Comparison of ENCODE assay signal across 8 cellular contexts in the genomic region with DNA sequence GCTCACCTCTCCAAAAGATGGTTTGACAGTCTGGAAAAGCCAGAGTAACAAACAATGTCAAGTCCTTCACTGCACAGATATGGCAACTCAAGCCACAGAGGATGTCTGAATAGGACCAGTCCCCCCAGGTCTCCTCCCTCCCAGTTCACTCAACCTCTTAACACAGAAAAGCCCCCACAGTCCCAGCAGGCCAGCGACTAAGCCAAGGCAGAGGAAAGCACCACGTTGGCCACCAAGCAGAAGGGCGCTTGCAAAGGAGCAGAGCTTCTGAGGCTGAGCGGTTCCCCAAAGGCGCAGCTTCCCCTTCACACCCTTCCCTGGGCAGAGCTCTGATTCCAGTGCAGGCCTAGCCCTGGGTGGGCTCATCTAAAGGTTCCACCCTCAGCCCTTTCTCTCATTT.
DNase-seq lines count a peak whose midpoint lies in the region; ATAC-seq, FAIRE-seq and TF ChIP-seq lines count a peak whose summit lies in the region.

No MANE protein-coding gene starts in this region.

- peaks cover 0 to 3% (median 0%) of the 10 kb centered on the region in 3 donors for H3K27me3 Mint-ChIP-seq in immature natural killer cell (ENCODE audit: low read depth in 3 of 3)

- H3K4me1 Mint-ChIP-seq in immature natural killer cell: peaks cover 26 to 36% of the 10 kb centered on the region in 2 donors

- H3K36me3 Mint-ChIP-seq in immature natural killer cell: no peaks in the 10 kb centered on the region

- H3K27me3 ChIP-seq in PC-3 (ENCODE audit: low read length): no peaks in the 10 kb centered on the region
- H3K27me3 ChIP-seq in K562 (ENCODE audit: control insufficient read depth in 2 of 2, insufficient read depth in 2 of 2, low read length in 2 of 2): peaks cover 8 to 22% of the 10 kb centered on the region in 2 experiments; a peak in 4 of 5 replicates

- H2AFZ ChIP-seq in PC-3 (ENCODE audit: low read length) (peak overlapping the region; percentile 84), K562 (ENCODE audit: low read depth, low read length) (peak overlapping the region; percentile 86; the same call in 1 of the 2 replicates)

- BruUV-seq in PC-3 (replicated peaks; lab: Mats Ljungman, UMichigan) (TSS peak; percentile 33), K562 (replicated peaks; lab: Mats Ljungman, UMichigan) (no TSS peak)

- CTCF ChIA-PET in PC-3 (lab: Charles Lee) (interaction anchor here (1.5 kb wide), 1 partner anchor 137 kb away, joined by 7 read pairs; no protein-coding TSS in a partner anchor), K562 (lab: Yijun Ruan, JAX; ENCODE audit: low intra/inter-chr PET ratio) (no interaction called here)

- no peak for TF ChIP-seq EP300 in K562 (IDR thresholded peaks at IDR 0.05; ENCODE audit: low read length)

- no peak for FAIRE-seq in K562 (lab: Jason Lieb, UNC)

- WGBS in K562 (ENCODE audit: insufficient coverage, low coverage, missing lambda C conversion rate): 9% methylated on average over 5 of the region's 5 CpGs

- H3K4me2 ChIP-seq in PC-3 (ENCODE audit: low read length) (peak overlapping the region; percentile 82), K562 (ENCODE audit: insufficient read depth, low read length) (0 out of 2 replicates have a peak overlapping the region, but pooled peaks have one; percentile 61)

- H3K9me3 ChIP-seq in PC-3 (ENCODE audit: low read length) (no peaks in the 10 kb centered on the region), K562 (replicated peaks; ENCODE audit: control insufficient read depth, insufficient read depth, low read depth, low read length) (no peaks in the 10 kb centered on the region)

- DNase-seq in SKM-1 (lab: John Stamatoyannopoulos, UW; ENCODE audit: unreplicated experiment) (peak; percentile 23), SKM-1 treated with dmso at 0.1 percent for 144 hours (lab: John Stamatoyannopoulos, UW; ENCODE audit: unreplicated experiment) (no peak), PC-3 (no peak), K562 (ENCODE audit: extremely low read depth in 1 of 4, low spot score in 3 of 4) (no peak), immature natural killer cell (no peak)
- DNase-seq in stimulated activated CD4-positive, alpha-beta T cell treated with anti-CD3 and anti-CD28 coated beads, Interleukin-4, amount 100 ng/mL, for 4 hours: peak; percentile 4 to 6
- no peak for DNase-seq in effector CD4-positive, alpha-beta T cell

- H3K9ac ChIP-seq in PC-3 (ENCODE audit: low read length): peak overlapping the region; percentile 60
- peak overlapping the region; percentile 23 to 91; a peak in 3 of 4 replicates for H3K9ac ChIP-seq in K562 (ENCODE audit: insufficient read depth in 1 of 2, low read depth in 2 of 2, low read length in 2 of 2)

- H4K20me1 ChIP-seq in PC-3 (ENCODE audit: low read length) (no peaks in the 10 kb centered on the region), K562 (replicated peaks; ENCODE audit: control insufficient read depth, insufficient read depth, low read length) (no peaks in the 10 kb centered on the region)

- H3K9me1 ChIP-seq in K562 (ENCODE audit: control insufficient read depth, insufficient read depth, low read length): no peaks in the 10 kb centered on the region

- in situ Hi-C loops in K562 (cut with MboI): no loop called here

- H3K79me2 ChIP-seq in PC-3 (ENCODE audit: low read length) (no peaks in the 10 kb centered on the region), K562 (ENCODE audit: control insufficient read depth, insufficient read depth, low read length) (no peaks in the 10 kb centered on the region)

- intact Hi-C loops in PC-3 (cut with micrococcal nuclease) (loop anchor here (5.0 kb wide), 3 partner anchors 61 to 136 kb away; partner anchors contain the start of gene PAK1), K562 (cut with micrococcal nuclease) (no loop called here)

- H3K4me3 Mint-ChIP-seq in immature natural killer cell: peak overlapping the region; percentile 83 to 96 (median 91)

- H3K4me1 ChIP-seq in PC-3 (ENCODE audit: insufficient read depth, low read length) (peaks cover 33% of the 10 kb centered on the region), K562 (replicated peaks in 1 of 2; ENCODE audit: control insufficient read depth in 2 of 2, insufficient read depth in 2 of 2, low read length in 2 of 2) (peaks cover 0 to 9% of the 10 kb centered on the region in 2 experiments; a peak in 3 of 5 replicates)

- peak overlapping the region; percentile 63 for H3K4me3 ChIP-seq in PC-3 (ENCODE audit: low read length)
- peak overlapping the region; percentile 27 for H3K4me3 ChIP-seq in K562

- TF ChIP-seq RAD21 in K562 (CRISPR knock-in tag; conservative IDR thresholded peaks at IDR 0.05 in 1 of 2, IDR thresholded peaks at IDR 0.05 in 1 of 2): no peak

- TF ChIP-seq CTCF in PC-3 (conservative IDR thresholded peaks at IDR 0.05; ENCODE audit: low read depth, low read length): no peak
- no peak for TF ChIP-seq CTCF in K562 (IDR thresholded peaks at IDR 0.05 in 2 of 3, conservative IDR thresholded peaks at IDR 0.05 in 1 of 3; ENCODE audit: insufficient read depth in 2 of 3, low read depth in 1 of 3, low read length in 3 of 3)

- peak overlapping the region; percentile 66 to 92 (median 76) for H3K27ac Mint-ChIP-seq in immature natural killer cell

- TF ChIP-seq POLR2A in K562 (conservative IDR thresholded peaks at IDR 0.05): no peak

- H3F3A ChIP-seq in PC-3 (ENCODE audit: low read length, unreplicated experiment): no peaks in the 10 kb centered on the region

- POLR2A ChIA-PET in PC-3 (lab: Charles Lee; ENCODE audit: unreplicated experiment): interaction anchor here (0.7 kb wide), 1 partner anchor 58 kb away, joined by 4 read pairs; no protein-coding TSS in a partner anchor
- POLR2A ChIA-PET in K562 (lab: Yijun Ruan, JAX): interaction anchor here (1.5 kb wide), 1 partner anchor 14 kb away, joined by 3 read pairs; no protein-coding TSS in a partner anchor

- peak; percentile 38 for ATAC-seq in HG02840 (IDR thresholded peaks at IDR 0.05; ENCODE audit: low FRiP score, unreplicated experiment)
- ATAC-seq in PC-3: no peak
- peak; percentile 51 for ATAC-seq in K562

- H3K27ac ChIP-seq in PC-3 (ENCODE audit: low read length) (no peak overlapping the region), K562 (ENCODE audit: extremely low read depth, low read depth, low read length) (no peak overlapping the region)

- no peaks in the 10 kb centered on the region for H3K9me2 ChIP-seq in PC-3 (replicated peaks; ENCODE audit: low read length)

- H3K36me3 ChIP-seq in PC-3 (ENCODE audit: low read depth, low read length) (no peaks in the 10 kb centered on the region), K562 (ENCODE audit: control insufficient read depth, insufficient read depth, low read length) (no peaks in the 10 kb centered on the region)

- H3K9me3 Mint-ChIP-seq in immature natural killer cell: no peaks in the 10 kb centered on the region

TF ChIP-seq in K562, 482 proteins besides CTCF, POLR2A, EP300 and RAD21:
- TF ChIP-seq FOXM1 (IDR thresholded peaks at IDR 0.05; ENCODE audit: low read depth) (no peak), FOXM1 (CRISPR knock-in tag; IDR thresholded peaks at IDR 0.05; ENCODE audit: low read depth) (no peak), ZNF197 (CRISPR knock-in tag; IDR thresholded peaks at IDR 0.05; ENCODE audit: low read depth) (no peak)

Comparison
In these comparisons a context has a peak if more than half of its experiments do, and no peak if none do; other contexts are left out.
1. DNase-seq: peak in SKM-1 (single experiment) and stimulated activated CD4-positive, alpha-beta T cell treated with anti-CD3 and anti-CD28 coated beads, Interleukin-4, amount 100 ng/mL, for 4 hours (2 of 2); none in SKM-1 treated with dmso at 0.1 percent for 144 hours (single experiment), PC-3 (single experiment), K562 (0 of 4), immature natural killer cell (0 of 3) and effector CD4-positive, alpha-beta T cell (single experiment).